1 cellular context compared by ENCODE assay signal in the genomic region with DNA sequence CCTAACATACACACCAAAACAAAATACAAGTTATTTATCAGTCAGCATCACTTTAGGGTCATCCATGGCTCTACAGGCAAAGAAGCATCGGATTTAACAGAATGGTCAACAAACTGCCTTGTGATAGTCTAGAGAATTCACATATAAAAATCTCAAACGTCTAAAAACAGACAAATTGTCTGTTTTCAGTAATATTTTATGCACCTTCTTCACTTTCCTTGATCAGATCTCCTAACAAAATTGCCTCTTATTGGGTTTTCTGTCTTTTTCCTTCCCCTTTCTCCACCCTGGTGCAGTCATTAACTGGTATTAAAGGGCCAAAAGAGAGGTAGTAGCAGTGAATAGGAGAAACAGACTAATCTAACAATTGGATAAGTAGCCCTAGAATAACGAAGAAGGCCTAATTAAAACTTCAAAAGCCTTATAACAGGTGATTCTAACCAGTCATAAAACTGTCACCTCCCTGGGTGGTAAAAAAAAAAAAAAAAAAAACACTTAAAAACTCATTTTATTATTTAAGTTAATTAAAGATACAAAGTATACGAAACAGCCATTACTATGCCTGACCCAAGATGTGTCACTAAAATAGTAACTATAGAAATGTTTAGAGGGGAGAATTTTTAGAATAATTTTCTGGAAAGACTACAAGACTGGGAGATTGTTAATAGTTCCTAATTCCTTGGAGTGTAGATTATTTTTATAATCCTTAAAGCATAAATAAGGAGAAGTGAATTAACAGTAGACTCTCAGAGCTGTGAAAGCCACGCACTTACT.
TF ChIP-seq lines count a peak whose summit lies in the region.

No MANE protein-coding gene starts in this region.

TF ChIP-seq in GM12878, 131 proteins besides CTCF, POLR2A, EP300 and RAD21 (continued from another document):
- TF ChIP-seq, protein P1, sequence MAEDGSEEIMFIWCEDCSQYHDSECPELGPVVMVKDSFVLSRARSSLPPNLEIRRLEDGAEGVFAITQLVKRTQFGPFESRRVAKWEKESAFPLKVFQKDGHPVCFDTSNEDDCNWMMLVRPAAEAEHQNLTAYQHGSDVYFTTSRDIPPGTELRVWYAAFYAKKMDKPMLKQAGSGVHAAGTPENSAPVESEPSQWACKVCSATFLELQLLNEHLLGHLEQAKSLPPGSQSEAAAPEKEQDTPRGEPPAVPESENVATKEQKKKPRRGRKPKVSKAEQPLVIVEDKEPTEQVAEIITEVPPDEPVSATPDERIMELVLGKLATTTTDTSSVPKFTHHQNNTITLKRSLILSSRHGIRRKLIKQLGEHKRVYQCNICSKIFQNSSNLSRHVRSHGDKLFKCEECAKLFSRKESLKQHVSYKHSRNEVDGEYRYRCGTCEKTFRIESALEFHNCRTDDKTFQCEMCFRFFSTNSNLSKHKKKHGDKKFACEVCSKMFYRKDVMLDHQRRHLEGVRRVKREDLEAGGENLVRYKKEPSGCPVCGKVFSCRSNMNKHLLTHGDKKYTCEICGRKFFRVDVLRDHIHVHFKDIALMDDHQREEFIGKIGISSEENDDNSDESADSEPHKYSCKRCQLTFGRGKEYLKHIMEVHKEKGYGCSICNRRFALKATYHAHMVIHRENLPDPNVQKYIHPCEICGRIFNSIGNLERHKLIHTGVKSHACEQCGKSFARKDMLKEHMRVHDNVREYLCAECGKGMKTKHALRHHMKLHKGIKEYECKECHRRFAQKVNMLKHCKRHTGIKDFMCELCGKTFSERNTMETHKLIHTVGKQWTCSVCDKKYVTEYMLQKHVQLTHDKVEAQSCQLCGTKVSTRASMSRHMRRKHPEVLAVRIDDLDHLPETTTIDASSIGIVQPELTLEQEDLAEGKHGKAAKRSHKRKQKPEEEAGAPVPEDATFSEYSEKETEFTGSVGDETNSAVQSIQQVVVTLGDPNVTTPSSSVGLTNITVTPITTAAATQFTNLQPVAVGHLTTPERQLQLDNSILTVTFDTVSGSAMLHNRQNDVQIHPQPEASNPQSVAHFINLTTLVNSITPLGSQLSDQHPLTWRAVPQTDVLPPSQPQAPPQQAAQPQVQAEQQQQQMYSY (CRISPR knock-in tag; IDR thresholded peaks at IDR 0.05) = no peak
